Comparison of ENCODE assay signal across 10 cellular contexts in the genomic region with DNA sequence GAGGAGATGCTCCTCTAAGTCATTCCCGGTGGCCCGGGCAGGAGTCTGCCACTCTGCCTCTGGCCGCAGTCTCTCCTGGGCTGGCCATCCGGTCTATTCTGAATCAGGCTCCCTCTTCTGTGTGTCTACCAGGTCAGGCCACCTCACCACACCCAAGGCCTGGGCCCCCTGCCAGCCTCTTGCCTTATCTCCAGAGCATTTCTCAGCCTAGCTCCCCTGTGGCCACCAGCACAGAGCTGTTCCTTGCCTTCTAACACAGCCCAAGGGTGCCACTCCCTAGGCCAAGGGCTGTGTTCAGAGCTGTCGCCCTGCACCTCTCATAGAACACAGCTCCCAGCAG. TPM values are rescaled to one million over a fixed set of nuclear protein-coding genes. Genes with fewer than 3 reads are reported as not detected.
DNase-seq lines count a peak whose midpoint lies in the region; ATAC-seq lines count a peak whose summit lies in the region.
"Had no signal": no experiment of that assay in that cellular context is flagged by ENCODE, and none has a peak within 500 bp of the region (broad histone marks: within the 10 kb centered on the region; RNA-seq: fewer than 3 reads in every experiment).

No MANE protein-coding gene starts in this region.

- H3K27me3 ChIP-seq in CD4-positive, alpha-beta memory T cell (ENCODE audit: insufficient read depth, low read length) = no peaks in the 10 kb centered on the region
- no peaks in the 10 kb centered on the region for H3K27me3 ChIP-seq in duodenal mucosa (ENCODE audit: control insufficient read depth in 1 of 2, insufficient read depth in 2 of 2, low read length in 2 of 2)

- intact Hi-C loops in CD4-positive, alpha-beta memory T cell (cut with micrococcal nuclease) = loop anchor here (1.0 kb wide), 3 partner anchors 16 to 55 kb away; a partner anchor contains a TSS

- CTCF ChIA-PET in CD4-positive, alpha-beta memory T cell (lab: Charles Lee; ENCODE audit: partially characterized antibody) = interaction anchor here (1.2 to 11.4 kb wide), 23 partner anchors 7 to 452 kb away, joined by 3 to 213 read pairs (median 8); a partner anchor contains a TSS

- H3K27ac Mint-ChIP-seq in CD4-positive, alpha-beta memory T cell = peak overlapping the region in 6 of 7 donors; percentile 4 to 68 (median 38)

- POLR2A ChIA-PET in CD4-positive, alpha-beta memory T cell (lab: Charles Lee; ENCODE audit: partially characterized antibody) = interaction anchor here (1.0 to 2.9 kb wide), 8 partner anchors 13 to 167 kb away, joined by 3 to 32 read pairs (median 8); a partner anchor contains a TSS

- no peak for DNase-seq in CD4-positive, alpha-beta memory T cell
- DNase-seq in LoVo (ENCODE audit: low spot score) (peak; percentile 42), myocyte (ENCODE audit: low read depth) (peak; percentile 44), NCI-H524 (lab: John Stamatoyannopoulos, UW) (no peak), hypothalamus (lab: John Stamatoyannopoulos, UW) (no peak), dermis blood vessel endothelial cell (no peak)
- DNase-seq: NCI-H2081, T-helper 9 cell had no signal

- ATAC-seq in HG03457 (IDR thresholded peaks at IDR 0.05; ENCODE audit: unreplicated experiment) = no peak

- H3K9me3 Mint-ChIP-seq in CD4-positive, alpha-beta memory T cell = no peaks in the 10 kb centered on the region

- H3K9ac ChIP-seq in duodenal mucosa (ENCODE audit: low read depth in 1 of 2, low read length in 2 of 2) = peak overlapping the region; percentile 10 to 47

- no peak overlapping the region for H3K27ac ChIP-seq in CD4-positive, alpha-beta memory T cell (ENCODE audit: low read depth, low read length)
- no peak overlapping the region for H3K27ac ChIP-seq in duodenal mucosa (ENCODE audit: low read depth, low read length)

- H3K27me3 Mint-ChIP-seq in CD4-positive, alpha-beta memory T cell = no peaks in the 10 kb centered on the region

- H3K4me1 ChIP-seq in CD4-positive, alpha-beta memory T cell (ENCODE audit: insufficient read depth, low read length) = peaks cover 7% of the 10 kb centered on the region
- H3K4me1 ChIP-seq in duodenal mucosa (ENCODE audit: control insufficient read depth in 1 of 2, insufficient read depth in 2 of 2, low read length in 2 of 2) = peaks cover 11 to 29% of the 10 kb centered on the region in 2 donors

- H3K36me3 Mint-ChIP-seq in CD4-positive, alpha-beta memory T cell = peaks cover 6 to 36% of the 10 kb centered on the region in 2 donors

- no peak overlapping the region for H3K4me3 ChIP-seq in CD4-positive, alpha-beta memory T cell (ENCODE audit: low read length in 2 of 2)
- no peak overlapping the region for H3K4me3 ChIP-seq in duodenal mucosa (ENCODE audit: low read depth in 1 of 2, low read length in 2 of 2)

- H3K9me3 ChIP-seq in CD4-positive, alpha-beta memory T cell (ENCODE audit: control insufficient read depth in 1 of 2, low read length in 2 of 2) = no peaks in the 10 kb centered on the region
- H3K9me3 ChIP-seq in duodenal mucosa (ENCODE audit: control insufficient read depth in 1 of 2, low read length in 2 of 2) = no peaks in the 10 kb centered on the region

- H3K36me3 ChIP-seq in CD4-positive, alpha-beta memory T cell (ENCODE audit: insufficient read depth, low read length) = peaks cover 56% of the 10 kb centered on the region
- peaks cover 10 to 40% of the 10 kb centered on the region in 2 donors for H3K36me3 ChIP-seq in duodenal mucosa (ENCODE audit: control insufficient read depth in 1 of 2, insufficient read depth in 2 of 2, low read length in 2 of 2)

- peaks cover 6 to 12% (median 7%) of the 10 kb centered on the region in 4 donors for H3K4me1 Mint-ChIP-seq in CD4-positive, alpha-beta memory T cell

- H3K4me3 Mint-ChIP-seq in CD4-positive, alpha-beta memory T cell = no peak overlapping the region

RNA-seq across cellular contexts. Expression of a gene that starts 55.3 kb away (rescaled TPM):
- 100 to 1,000 TPM; 134 to 136 TPM for total RNA-seq in CD4-positive, alpha-beta memory T cell
- polyA plus RNA-seq in CD4-positive, alpha-beta memory T cell = 10 to 100 TPM in 1 of 2 donors, 1 to 10 TPM in 1; 6.0 to 44.9 TPM
- total RNA-seq in myocyte (167 and 209 TPM in 2 replicates), dermis blood vessel endothelial cell (42.4 and 47.4 TPM in 2 replicates)
- polyA plus RNA-seq in myocyte (2012) = 78.9 TPM

Comparison
In these comparisons a context has a peak if more than half of its experiments do, and no peak if none do; other contexts are left out.
1. DNase-seq: peak in LoVo (single experiment) and myocyte (single experiment); none in CD4-positive, alpha-beta memory T cell (0 of 5), NCI-H524 (0 of 2), hypothalamus (0 of 51) and dermis blood vessel endothelial cell (single experiment).